In genomic region chr9:91907387-91908292, GRCh38 we compare ENCODE assay signal across 26 cellular contexts. TPM values are rescaled to one million over a fixed set of nuclear protein-coding genes. Genes with fewer than 3 reads are reported as not detected.
DNase-seq lines count a peak whose midpoint lies in the region; ATAC-seq and TF ChIP-seq lines count a peak whose summit lies in the region.
"Had no signal": no experiment of that assay in that cellular context is flagged by ENCODE, and none has a peak within 500 bp of the region (broad histone marks: within the 10 kb centered on the region; RNA-seq: fewer than 3 reads in every experiment).

No MANE protein-coding gene starts in this region.

- no peaks in the 10 kb centered on the region for H3K27me3 ChIP-seq in sigmoid colon
- H3K27me3 ChIP-seq: ascending aorta, gastroesophageal sphincter, tibial nerve had no signal

- TF ChIP-seq POLR2A in erythroblast (IDR thresholded peaks at IDR 0.05; ENCODE audit: low read length) (no peak), sigmoid colon (IDR thresholded peaks at IDR 0.05) (no peak)

- DNase-seq in cardiac septum (ENCODE audit: low spot score) (peak; percentile 44), Right ventricle myocardium superior (no peak), NCI-H226 (peak; percentile 59), erythroblast (lab: John Stamatoyannopoulos, UW) (peak; percentile 22 to 41), sigmoid colon (no peak), GOT3 (lab: John Stamatoyannopoulos, UW) (no peak), DMS 273 (lab: John Stamatoyannopoulos, UW; ENCODE audit: unreplicated experiment) (no peak), NCI-H187 (lab: John Stamatoyannopoulos, UW) (no peak)
- DNase-seq: activated CD4-positive, alpha-beta T cell treated with anti-CD3 and anti-CD28 coated beads, Interleukin-2, amount 50 U/mL, for 48 hours; activated naive CD4-positive, alpha-beta T cell treated with anti-CD3 and anti-CD28 coated beads, Interleukin-2, amount 10 ng/mL, durations not matched to agents 7 days and 5 days; activated T-cell treated with anti-CD3 and anti-CD28 coated beads, Interleukin-2, amount 50 U/mL, for 48 hours; CD4-positive, alpha-beta T cell; cerebellar nuclear complex; GF-D8; H7; kidney; lower lobe of right lung; NCI-H187 treated with DMSO at 0.1 percent for 48 hours; NCI-H82; occipital lobe; spleen; stimulated activated CD4-positive, alpha-beta T cell treated with anti-CD3 and anti-CD28 coated beads, Interleukin-4, amount 100 ng/mL, for 1 hour; WERI-Rb-1 had no signal

- TF ChIP-seq CTCF in sigmoid colon (IDR thresholded peaks at IDR 0.05) = no peak

- no peak for ATAC-seq in Right ventricle myocardium superior (ENCODE audit: poor library complexity)
- ATAC-seq: gastroesophageal sphincter, lower lobe of right lung had no signal

- no peak for TF ChIP-seq EP300 in sigmoid colon (IDR thresholded peaks at IDR 0.05)

- H3K36me3 ChIP-seq in sigmoid colon = no peaks in the 10 kb centered on the region
- H3K36me3 ChIP-seq: ascending aorta, gastroesophageal sphincter, lower lobe of right lung, spleen, tibial nerve, WERI-Rb-1 had no signal

- peak overlapping the region in 3 of 4 donors; percentile 65 to 94 (median 87) for H3K27ac ChIP-seq in sigmoid colon
- H3K27ac ChIP-seq: ascending aorta, gastroesophageal sphincter, lower lobe of right lung, spleen, tibial nerve, WERI-Rb-1 had no signal

- H3K9me3 ChIP-seq in sigmoid colon = no peaks in the 10 kb centered on the region
- H3K9me3 ChIP-seq: ascending aorta, gastroesophageal sphincter, lower lobe of right lung, spleen, tibial nerve had no signal

- H3K4me1 ChIP-seq in sigmoid colon = peaks cover 0 to 95% (median 78%) of the 10 kb centered on the region in 4 donors
- H3K4me1 ChIP-seq: ascending aorta, lower lobe of right lung, tibial nerve had no signal

- intact Hi-C loops in cardiac septum (cut with DNase I) = no loop called here
- intact Hi-C loops in Right ventricle myocardium superior (cut with DNase I) = no loop called here
- intact Hi-C loops in sigmoid colon (cut with DNase I) = no loop called here

- no peak overlapping the region for H3K4me3 ChIP-seq in sigmoid colon
- H3K4me3 ChIP-seq: ascending aorta, gastroesophageal sphincter, lower lobe of right lung, tibial nerve had no signal

- 87% methylated on average over 9 of the region's 9 CpGs for WGBS in sigmoid colon, 2 donors

RNA-seq across cellular contexts. Expression of gene ROR2, which starts 42.4 kb away (rescaled TPM):
- 0.65 TPM for total RNA-seq in cardiac septum
- total RNA-seq in Right ventricle myocardium superior = 0.43 TPM
- total RNA-seq in sigmoid colon = 10 to 100 TPM; 51.4 to 81.7 (median 59.8) TPM
- 1 to 10 TPM in 2 of 3 donors, under 1 TPM in 1; 0.46 to 7.6 (median 1.2) TPM for polyA plus RNA-seq in sigmoid colon
- total RNA-seq: CD4-positive, alpha-beta T cell had no signal

Comparison
In these comparisons a context has a peak if more than half of its experiments do, and no peak if none do; other contexts are left out.
1. DNase-seq: peak in cardiac septum (single experiment), NCI-H226 (single experiment) and erythroblast (2 of 2); none in Right ventricle myocardium superior (single experiment), sigmoid colon (single experiment), GOT3 (single experiment), DMS 273 (single experiment) and NCI-H187 (0 of 2).
2. RNA of gene ROR2, which starts 42.4 kb away (total RNA-seq): 51.4 to 81.7 TPM in sigmoid colon; 0.65 TPM in cardiac septum (single experiment) and 0.43 TPM in Right ventricle myocardium superior (single experiment); every median in the first group is over 10 times any median in the second.